1 cellular context compared by ENCODE assay signal in the genomic region with DNA sequence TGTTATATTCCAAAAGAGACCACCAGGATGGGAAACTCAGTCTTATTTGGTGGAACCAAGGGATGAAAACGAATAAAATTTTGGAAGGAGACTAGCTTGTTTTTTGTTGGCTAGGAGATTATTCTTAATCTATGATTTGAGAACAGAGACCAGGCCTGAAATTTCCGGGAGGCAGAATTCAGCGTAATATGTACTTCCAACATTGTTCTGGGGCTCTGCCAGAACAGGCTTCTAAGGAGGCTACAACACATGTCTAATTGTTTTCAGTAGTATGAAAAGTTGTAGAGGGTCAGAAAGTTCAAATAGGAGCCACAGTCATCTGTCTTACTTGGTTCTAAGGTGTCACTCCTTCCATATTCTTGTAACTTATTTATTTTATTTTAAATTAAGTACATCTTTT.
TF ChIP-seq lines count a peak whose summit lies in the region.

No MANE protein-coding gene starts in this region.

TF ChIP-seq in GM12878, 131 proteins besides CTCF, POLR2A, EP300 and RAD21:
- TF ChIP-seq, protein P1, sequence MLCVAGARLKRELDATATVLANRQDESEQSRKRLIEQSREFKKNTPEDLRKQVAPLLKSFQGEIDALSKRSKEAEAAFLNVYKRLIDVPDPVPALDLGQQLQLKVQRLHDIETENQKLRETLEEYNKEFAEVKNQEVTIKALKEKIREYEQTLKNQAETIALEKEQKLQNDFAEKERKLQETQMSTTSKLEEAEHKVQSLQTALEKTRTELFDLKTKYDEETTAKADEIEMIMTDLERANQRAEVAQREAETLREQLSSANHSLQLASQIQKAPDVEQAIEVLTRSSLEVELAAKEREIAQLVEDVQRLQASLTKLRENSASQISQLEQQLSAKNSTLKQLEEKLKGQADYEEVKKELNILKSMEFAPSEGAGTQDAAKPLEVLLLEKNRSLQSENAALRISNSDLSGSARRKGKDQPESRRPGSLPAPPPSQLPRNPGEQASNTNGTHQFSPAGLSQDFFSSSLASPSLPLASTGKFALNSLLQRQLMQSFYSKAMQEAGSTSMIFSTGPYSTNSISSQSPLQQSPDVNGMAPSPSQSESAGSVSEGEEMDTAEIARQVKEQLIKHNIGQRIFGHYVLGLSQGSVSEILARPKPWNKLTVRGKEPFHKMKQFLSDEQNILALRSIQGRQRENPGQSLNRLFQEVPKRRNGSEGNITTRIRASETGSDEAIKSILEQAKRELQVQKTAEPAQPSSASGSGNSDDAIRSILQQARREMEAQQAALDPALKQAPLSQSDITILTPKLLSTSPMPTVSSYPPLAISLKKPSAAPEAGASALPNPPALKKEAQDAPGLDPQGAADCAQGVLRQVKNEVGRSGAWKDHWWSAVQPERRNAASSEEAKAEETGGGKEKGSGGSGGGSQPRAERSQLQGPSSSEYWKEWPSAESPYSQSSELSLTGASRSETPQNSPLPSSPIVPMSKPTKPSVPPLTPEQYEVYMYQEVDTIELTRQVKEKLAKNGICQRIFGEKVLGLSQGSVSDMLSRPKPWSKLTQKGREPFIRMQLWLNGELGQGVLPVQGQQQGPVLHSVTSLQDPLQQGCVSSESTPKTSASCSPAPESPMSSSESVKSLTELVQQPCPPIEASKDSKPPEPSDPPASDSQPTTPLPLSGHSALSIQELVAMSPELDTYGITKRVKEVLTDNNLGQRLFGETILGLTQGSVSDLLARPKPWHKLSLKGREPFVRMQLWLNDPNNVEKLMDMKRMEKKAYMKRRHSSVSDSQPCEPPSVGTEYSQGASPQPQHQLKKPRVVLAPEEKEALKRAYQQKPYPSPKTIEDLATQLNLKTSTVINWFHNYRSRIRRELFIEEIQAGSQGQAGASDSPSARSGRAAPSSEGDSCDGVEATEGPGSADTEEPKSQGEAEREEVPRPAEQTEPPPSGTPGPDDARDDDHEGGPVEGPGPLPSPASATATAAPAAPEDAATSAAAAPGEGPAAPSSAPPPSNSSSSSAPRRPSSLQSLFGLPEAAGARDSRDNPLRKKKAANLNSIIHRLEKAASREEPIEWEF (IDR thresholded peaks at IDR 0.05; ENCODE audit: insufficient replicate concordance, low read depth, low read length): no peak
- no peak for TF ChIP-seq ZNF24 (IDR thresholded peaks at IDR 0.05)
